Comparison of ENCODE assay signal across 1 cellular context in the genomic region with DNA sequence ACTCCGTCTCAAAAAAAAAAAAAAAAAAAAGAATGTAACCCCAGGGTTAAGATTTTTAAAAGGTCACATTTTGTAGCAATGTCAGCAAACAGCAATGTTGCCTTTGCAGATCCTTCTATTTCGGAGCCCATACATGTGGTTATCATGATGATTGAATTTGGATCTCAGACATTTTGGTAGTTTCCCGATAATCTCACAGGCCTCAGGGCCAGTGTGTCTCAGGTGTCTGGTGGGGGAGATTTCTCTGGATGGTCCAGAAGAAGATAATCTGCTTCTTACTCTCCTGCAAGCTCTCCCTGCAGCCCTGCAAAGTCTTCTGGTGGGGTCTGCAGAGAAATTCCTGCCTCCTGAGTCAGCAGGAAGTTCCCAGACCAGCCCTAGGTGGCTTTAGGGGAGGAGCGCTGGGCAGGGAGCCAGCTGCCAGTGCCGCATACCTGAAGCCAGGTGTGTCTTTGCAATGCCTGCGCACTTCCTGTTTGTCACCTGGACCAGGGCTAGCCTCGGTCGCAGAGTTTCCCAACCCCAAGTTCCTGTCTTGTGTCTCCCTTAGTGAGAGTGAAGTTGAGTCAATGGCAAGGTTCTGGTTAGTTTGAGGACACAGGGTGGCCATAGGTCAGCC.
TF ChIP-seq lines count a peak whose summit lies in the region.

No MANE protein-coding gene starts in this region.

TF ChIP-seq in GM23338, 12 proteins besides CTCF, POLR2A, EP300 and RAD21 (continued from another document):
- TF ChIP-seq, protein P1, sequence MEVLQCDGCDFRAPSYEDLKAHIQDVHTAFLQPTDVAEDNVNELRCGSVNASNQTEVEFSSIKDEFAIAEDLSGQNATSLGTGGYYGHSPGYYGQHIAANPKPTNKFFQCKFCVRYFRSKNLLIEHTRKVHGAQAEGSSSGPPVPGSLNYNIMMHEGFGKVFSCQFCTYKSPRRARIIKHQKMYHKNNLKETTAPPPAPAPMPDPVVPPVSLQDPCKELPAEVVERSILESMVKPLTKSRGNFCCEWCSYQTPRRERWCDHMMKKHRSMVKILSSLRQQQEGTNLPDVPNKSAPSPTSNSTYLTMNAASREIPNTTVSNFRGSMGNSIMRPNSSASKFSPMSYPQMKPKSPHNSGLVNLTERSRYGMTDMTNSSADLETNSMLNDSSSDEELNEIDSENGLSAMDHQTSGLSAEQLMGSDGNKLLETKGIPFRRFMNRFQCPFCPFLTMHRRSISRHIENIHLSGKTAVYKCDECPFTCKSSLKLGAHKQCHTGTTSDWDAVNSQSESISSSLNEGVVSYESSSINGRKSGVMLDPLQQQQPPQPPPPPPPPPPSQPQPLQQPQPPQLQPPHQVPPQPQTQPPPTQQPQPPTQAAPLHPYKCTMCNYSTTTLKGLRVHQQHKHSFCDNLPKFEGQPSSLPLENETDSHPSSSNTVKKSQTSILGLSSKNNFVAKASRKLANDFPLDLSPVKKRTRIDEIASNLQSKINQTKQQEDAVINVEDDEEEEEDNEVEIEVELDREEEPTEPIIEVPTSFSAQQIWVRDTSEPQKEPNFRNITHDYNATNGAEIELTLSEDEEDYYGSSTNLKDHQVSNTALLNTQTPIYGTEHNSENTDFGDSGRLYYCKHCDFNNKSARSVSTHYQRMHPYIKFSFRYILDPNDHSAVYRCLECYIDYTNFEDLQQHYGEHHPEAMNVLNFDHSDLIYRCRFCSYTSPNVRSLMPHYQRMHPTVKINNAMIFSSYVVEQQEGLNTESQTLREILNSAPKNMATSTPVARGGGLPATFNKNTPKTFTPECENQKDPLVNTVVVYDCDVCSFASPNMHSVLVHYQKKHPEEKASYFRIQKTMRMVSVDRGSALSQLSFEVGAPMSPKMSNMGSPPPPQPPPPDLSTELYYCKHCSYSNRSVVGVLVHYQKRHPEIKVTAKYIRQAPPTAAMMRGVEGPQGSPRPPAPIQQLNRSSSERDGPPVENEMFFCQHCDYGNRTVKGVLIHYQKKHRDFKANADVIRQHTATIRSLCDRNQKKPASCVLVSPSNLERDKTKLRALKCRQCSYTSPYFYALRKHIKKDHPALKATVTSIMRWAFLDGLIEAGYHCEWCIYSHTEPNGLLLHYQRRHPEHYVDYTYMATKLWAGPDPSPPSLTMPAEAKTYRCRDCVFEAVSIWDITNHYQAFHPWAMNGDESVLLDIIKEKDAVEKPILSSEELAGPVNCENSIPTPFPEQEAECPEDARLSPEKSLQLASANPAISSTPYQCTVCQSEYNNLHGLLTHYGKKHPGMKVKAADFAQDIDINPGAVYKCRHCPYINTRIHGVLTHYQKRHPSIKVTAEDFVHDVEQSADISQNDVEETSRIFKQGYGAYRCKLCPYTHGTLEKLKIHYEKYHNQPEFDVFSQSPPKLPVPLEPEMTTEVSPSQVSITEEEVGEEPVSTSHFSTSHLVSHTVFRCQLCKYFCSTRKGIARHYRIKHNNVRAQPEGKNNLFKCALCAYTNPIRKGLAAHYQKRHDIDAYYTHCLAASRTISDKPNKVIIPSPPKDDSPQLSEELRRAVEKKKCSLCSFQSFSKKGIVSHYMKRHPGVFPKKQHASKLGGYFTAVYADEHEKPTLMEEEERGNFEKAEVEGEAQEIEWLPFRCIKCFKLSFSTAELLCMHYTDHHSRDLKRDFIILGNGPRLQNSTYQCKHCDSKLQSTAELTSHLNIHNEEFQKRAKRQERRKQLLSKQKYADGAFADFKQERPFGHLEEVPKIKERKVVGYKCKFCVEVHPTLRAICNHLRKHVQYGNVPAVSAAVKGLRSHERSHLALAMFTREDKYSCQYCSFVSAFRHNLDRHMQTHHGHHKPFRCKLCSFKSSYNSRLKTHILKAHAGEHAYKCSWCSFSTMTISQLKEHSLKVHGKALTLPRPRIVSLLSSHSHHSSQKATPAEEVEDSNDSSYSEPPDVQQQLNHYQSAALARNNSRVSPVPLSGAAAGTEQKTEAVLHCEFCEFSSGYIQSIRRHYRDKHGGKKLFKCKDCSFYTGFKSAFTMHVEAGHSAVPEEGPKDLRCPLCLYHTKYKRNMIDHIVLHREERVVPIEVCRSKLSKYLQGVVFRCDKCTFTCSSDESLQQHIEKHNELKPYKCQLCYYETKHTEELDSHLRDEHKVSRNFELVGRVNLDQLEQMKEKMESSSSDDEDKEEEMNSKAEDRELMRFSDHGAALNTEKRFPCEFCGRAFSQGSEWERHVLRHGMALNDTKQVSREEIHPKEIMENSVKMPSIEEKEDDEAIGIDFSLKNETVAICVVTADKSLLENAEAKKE (CRISPR knock-in tag; IDR thresholded peaks at IDR 0.05), result no peak
- 0 out of 2 replicates have a peak, but pooled peaks have one; percentile 36 for TF ChIP-seq CREB1 (CRISPR knock-in tag; IDR thresholded peaks at IDR 0.05; ENCODE audit: low read depth)
- no peak for TF ChIP-seq NANOG (IDR thresholded peaks at IDR 0.05; ENCODE audit: borderline replicate concordance)
- no peak for TF ChIP-seq ZNF114 (CRISPR knock-in tag; IDR thresholded peaks at IDR 0.05)
- TF ChIP-seq EZH2phosphoT487 (IDR thresholded peaks at IDR 0.05; ENCODE audit: unreplicated experiment), result no peak
- TF ChIP-seq JUNB (IDR thresholded peaks at IDR 0.05; ENCODE audit: unreplicated experiment), result no peak
- no peak for TF ChIP-seq REST (IDR thresholded peaks at IDR 0.05; ENCODE audit: unreplicated experiment)
- TF ChIP-seq ZNF331 (CRISPR knock-in tag; IDR thresholded peaks at IDR 0.05; ENCODE audit: low read depth), result no peak
- no peak for TF ChIP-seq EZH2 (IDR thresholded peaks at IDR 0.05; ENCODE audit: low read depth, unreplicated experiment)
- TF ChIP-seq STAT1 (IDR thresholded peaks at IDR 0.05; ENCODE audit: unreplicated experiment), result no peak
TF ChIP-seq in GM23338: peak in this region for 2.
